ENCODE assay signal across 25 cellular contexts in the genomic region with DNA sequence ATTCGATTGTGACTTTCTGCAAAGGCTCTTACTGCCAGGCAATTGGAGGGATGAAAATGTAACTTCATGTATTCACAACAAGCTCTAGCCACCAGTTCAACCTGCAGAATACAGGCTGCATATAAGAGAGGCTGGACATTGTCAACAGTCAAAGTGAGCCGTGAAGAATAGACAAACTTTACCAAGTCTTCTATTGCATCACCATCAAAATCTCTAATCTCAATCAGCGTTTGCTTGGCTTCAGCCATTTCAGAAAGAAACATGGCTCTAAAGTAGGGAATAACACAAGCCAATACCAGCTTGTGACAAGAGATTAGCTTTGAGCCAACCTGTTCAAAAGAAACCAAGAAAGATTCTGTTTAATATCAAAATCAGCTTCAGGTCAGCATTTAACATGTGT. TPM values are rescaled to one million over a fixed set of nuclear protein-coding genes. Genes with fewer than 3 reads are reported as not detected.
DNase-seq lines count a peak whose midpoint lies in the region; ATAC-seq, FAIRE-seq and TF ChIP-seq lines count a peak whose summit lies in the region.
"Had no signal": no experiment of that assay in that cellular context is flagged by ENCODE, and none has a peak within 500 bp of the region (broad histone marks: within the 10 kb centered on the region; RNA-seq: fewer than 3 reads in every experiment).

No MANE protein-coding gene starts in this region.

- FAIRE-seq in GM12891 (lab: Jason Lieb, UNC) (peak; percentile 16), H1 (lab: Jason Lieb, UNC) (no peak)
- FAIRE-seq: A549, GM12878, GM18507 had no signal

- no peak overlapping the region for H4K91ac ChIP-seq in H1 (replicated peaks; ENCODE audit: insufficient read length, low read length)

- POLR2A ChIA-PET in WTC11 (lab: Charles Lee) (no interaction called here), H1 (lab: Charles Lee; ENCODE audit: partially characterized antibody) (interaction anchor here (1.0 to 1.6 kb wide), 2 partner anchors 11 to 35 kb away, joined by 3 read pairs; no protein-coding TSS in a partner anchor)

- H3K23me2 ChIP-seq in H1 (ENCODE audit: low read depth, low read length) = no peaks in the 10 kb centered on the region

- H4K5ac ChIP-seq in H1 (ENCODE audit: insufficient read length, low read depth, low read length) = no peak overlapping the region

- H3K27me3 Mint-ChIP-seq in WTC11 (ENCODE audit: low read depth) = no peaks in the 10 kb centered on the region
- H3K27me3 Mint-ChIP-seq in glutamatergic neuron (ENCODE audit: unreplicated experiment) = peaks cover 2% of the 10 kb centered on the region
- H3K27me3 Mint-ChIP-seq in activated T-cell treated with anti-CD3 and anti-CD28 coated beads, Interleukin-2, amount 50 U/mL, for 24 hours = no peaks in the 10 kb centered on the region
- H3K27me3 Mint-ChIP-seq: CD4-positive, alpha-beta T cell; CD8-positive, alpha-beta memory T cell had no signal

- TF ChIP-seq EP300 in H1 (IDR thresholded peaks at IDR 0.05; ENCODE audit: borderline replicate concordance in 1 of 2, low read depth in 2 of 2, low read length in 2 of 2) = no peak

- no peak overlapping the region for H3K23ac ChIP-seq in H1 (ENCODE audit: insufficient read length)

- no peaks in the 10 kb centered on the region for H4K20me1 ChIP-seq in H1 (replicated peaks in 1 of 2; ENCODE audit: control insufficient read depth in 1 of 2, insufficient read depth in 2 of 2, low read length in 2 of 2)

- no peak overlapping the region for H2AFZ ChIP-seq in H1 (ENCODE audit: low read length)

- no peak overlapping the region for H4K8ac ChIP-seq in H1 (ENCODE audit: extremely low read depth, insufficient read depth, low read length)

- no peak overlapping the region for H3K27ac ChIP-seq in H1 (ENCODE audit: low read depth, low read length)
- H3K27ac ChIP-seq: A549; BLaER1 treated with 17β-estradiol and CSF1 and Interleukin-3, amounts not matched to agents 10 nM and 100 nM had no signal

- no peak overlapping the region for H3K14ac ChIP-seq in H1 (ENCODE audit: insufficient read length)

- TF ChIP-seq CTCF in WTC11 (IDR thresholded peaks at IDR 0.05) (no peak), H1 (IDR thresholded peaks at IDR 0.05; ENCODE audit: control extremely low read depth in 1 of 3, insufficient read depth in 1 of 3, low read depth in 1 of 3, low read length in 3 of 3) (no peak), glutamatergic neuron (IDR thresholded peaks at IDR 0.05; ENCODE audit: partially characterized antibody, unreplicated experiment) (no peak)

- no peak overlapping the region for H2BK15ac ChIP-seq in H1 (ENCODE audit: low read length)

- no peaks in the 10 kb centered on the region for H3K27me3 ChIP-seq in H1 (replicated peaks in 1 of 4; ENCODE audit: control insufficient read depth in 3 of 4, extremely low read depth in 1 of 4, insufficient read depth in 3 of 4, low read length in 3 of 4)
- H3K27me3 ChIP-seq: BE2C; BLaER1 treated with 17β-estradiol and CSF1 and Interleukin-3, amounts not matched to agents 10 nM and 100 nM had no signal

- no peaks in the 10 kb centered on the region for H3K4me1 Mint-ChIP-seq in WTC11
- H3K4me1 Mint-ChIP-seq in glutamatergic neuron (ENCODE audit: low read depth, unreplicated experiment) = no peaks in the 10 kb centered on the region
- no peaks in the 10 kb centered on the region for H3K4me1 Mint-ChIP-seq in activated T-cell treated with anti-CD3 and anti-CD28 coated beads, Interleukin-2, amount 50 U/mL, for 24 hours (ENCODE audit: low read depth)
- H3K4me1 Mint-ChIP-seq: CD14-positive monocyte had no signal

- no peaks in the 10 kb centered on the region for H3K79me2 ChIP-seq in H1 (ENCODE audit: control insufficient read depth in 1 of 2, insufficient read depth in 2 of 2, low read length in 2 of 2)

- 92% methylated on average over 3 of the region's 3 CpGs; no CpG with 5 or more reads in 1 of the 2 experiments for WGBS in H1 (ENCODE audit: extremely low coverage in 1 of 2, insufficient coverage in 1 of 2, insufficient read length in 1 of 2, insufficient replicate concordance in 2 of 2, low coverage in 1 of 2, low lambda C conversion rate in 2 of 2, missing lambda C conversion rate in 1 of 2), 2 experiments

- no peak overlapping the region for H2BK120ac ChIP-seq in H1 (replicated peaks; ENCODE audit: low read depth, low read length)

- ATAC-seq in WTC11 = no peak
- ATAC-seq: A549, GM12878 had no signal

- no peaks in the 10 kb centered on the region for H3K4me1 ChIP-seq in H1 (replicated peaks in 1 of 4; ENCODE audit: control insufficient read depth in 3 of 4, insufficient read depth in 4 of 4, low read length in 3 of 4)
- H3K4me1 ChIP-seq: A549; BLaER1 treated with 17β-estradiol and CSF1 and Interleukin-3, amounts not matched to agents 10 nM and 100 nM had no signal

- H3K36me3 ChIP-seq in H1 (ENCODE audit: control insufficient read depth in 2 of 4, insufficient read depth in 4 of 4, low read length in 3 of 4) = no peaks in the 10 kb centered on the region
- H3K36me3 ChIP-seq: BE2C had no signal

- H3K18ac ChIP-seq in H1 (ENCODE audit: extremely low read depth, low read length) = no peak overlapping the region

- no peak overlapping the region for H2BK12ac ChIP-seq in H1 (ENCODE audit: low read depth, low read length)

- DNase-seq in GM12891 (ENCODE audit: insufficient read length, low spot score) (no peak), WTC11 (ENCODE audit: low spot score) (no peak), H1 (ENCODE audit: low read depth in 1 of 2, low spot score in 2 of 2) (no peak), retina (peak; percentile 4), glutamatergic neuron (no peak), NCI-H1436 (lab: John Stamatoyannopoulos, UW) (no peak)
- DNase-seq in activated T-cell treated with anti-CD3 and anti-CD28 coated beads, Interleukin-2, amount 50 U/mL, for 24 hours = no peak
- DNase-seq: 8988T; ACHN; AML-193; BE2C; CD4-positive, alpha-beta T cell; CD8-positive, alpha-beta memory T cell; DMS 273 treated with DMSO at 0.1 percent for 48 hours; DMS79; EL; GDM1; GOT3; H7; HCEC 1CT had no signal

- no peak overlapping the region for H2BK5ac ChIP-seq in H1 (ENCODE audit: low read depth, low read length)

- H3K4me3 Mint-ChIP-seq in WTC11 (no peak overlapping the region), glutamatergic neuron (ENCODE audit: unreplicated experiment) (no peak overlapping the region)
- no peak overlapping the region for H3K4me3 Mint-ChIP-seq in activated T-cell treated with anti-CD3 and anti-CD28 coated beads, Interleukin-2, amount 50 U/mL, for 24 hours
- H3K4me3 Mint-ChIP-seq: CD14-positive monocyte; CD4-positive, alpha-beta T cell; CD8-positive, alpha-beta memory T cell had no signal

- H3K9me3 ChIP-seq in H1 (ENCODE audit: insufficient read depth in 2 of 2, low read depth in 1 of 2, low read length in 1 of 2) = no peaks in the 10 kb centered on the region
- H3K9me3 ChIP-seq: A549, BE2C had no signal

- H3K56ac ChIP-seq in H1 (replicated peaks; ENCODE audit: insufficient read length, low read depth, low read length) = no peak overlapping the region

- no peak overlapping the region for H2AK5ac ChIP-seq in H1 (ENCODE audit: low read depth, low read length)

- no peak for TF ChIP-seq RAD21 in H1 (IDR thresholded peaks at IDR 0.05 in 1 of 2, conservative IDR thresholded peaks at IDR 0.05 in 1 of 2; ENCODE audit: low read depth in 2 of 2, low read length in 2 of 2)

- H3K36me3 Mint-ChIP-seq in WTC11 = peaks cover 3% of the 10 kb centered on the region; the same call in 1 of the 2 replicates
- no peaks in the 10 kb centered on the region for H3K36me3 Mint-ChIP-seq in glutamatergic neuron (ENCODE audit: unreplicated experiment)
- H3K36me3 Mint-ChIP-seq in activated T-cell treated with anti-CD3 and anti-CD28 coated beads, Interleukin-2, amount 50 U/mL, for 24 hours (ENCODE audit: low read depth) = peaks cover 12% of the 10 kb centered on the region

- no peak overlapping the region for H3K4ac ChIP-seq in H1 (replicated peaks; ENCODE audit: insufficient read length, low read depth, low read length)

- no peak overlapping the region for H3K4me2 ChIP-seq in H1 (ENCODE audit: insufficient read depth in 1 of 2, low read depth in 2 of 2, low read length in 2 of 2)
- H3K4me2 ChIP-seq: A549; BLaER1 treated with 17β-estradiol and CSF1 and Interleukin-3, amounts not matched to agents 10 nM and 100 nM had no signal

- H3K27ac Mint-ChIP-seq in WTC11 (peak overlapping the region; percentile 63; the same call in 1 of the 2 replicates), glutamatergic neuron (ENCODE audit: unreplicated experiment) (no peak overlapping the region)
- H3K27ac Mint-ChIP-seq in activated T-cell treated with anti-CD3 and anti-CD28 coated beads, Interleukin-2, amount 50 U/mL, for 24 hours = no peak overlapping the region
- H3K27ac Mint-ChIP-seq: CD4-positive, alpha-beta T cell; CD8-positive, alpha-beta memory T cell had no signal

- no peak overlapping the region for H2BK20ac ChIP-seq in H1 (ENCODE audit: low read length)

- no peak overlapping the region for H3K4me3 ChIP-seq in H1 (ENCODE audit: extremely low read depth in 1 of 4, insufficient read depth in 2 of 4, low read depth in 3 of 4, low read length in 4 of 4)
- H3K4me3 ChIP-seq: A549; BLaER1 treated with 17β-estradiol and CSF1 and Interleukin-3, amounts not matched to agents 10 nM and 100 nM; GM12878 had no signal

- no peak overlapping the region for H3K9ac ChIP-seq in H1 (replicated peaks in 1 of 4; ENCODE audit: extremely low read depth in 1 of 4, low read depth in 3 of 4, low read length in 3 of 4)
- H3K9ac ChIP-seq: BLaER1 treated with 17β-estradiol and CSF1 and Interleukin-3, amounts not matched to agents 10 nM and 100 nM had no signal

- H3K9me3 Mint-ChIP-seq in WTC11 (peaks cover 4% of the 10 kb centered on the region; the same call in 1 of the 2 replicates), glutamatergic neuron (ENCODE audit: unreplicated experiment) (no peaks in the 10 kb centered on the region)
- no peaks in the 10 kb centered on the region for H3K9me3 Mint-ChIP-seq in activated T-cell treated with anti-CD3 and anti-CD28 coated beads, Interleukin-2, amount 50 U/mL, for 24 hours
- H3K9me3 Mint-ChIP-seq: CD4-positive, alpha-beta T cell; CD8-positive, alpha-beta memory T cell had no signal

- no peaks in the 10 kb centered on the region for H3K79me1 ChIP-seq in H1 (ENCODE audit: low read depth, low read length)

- TF ChIP-seq POLR2A in GM12891 (IDR thresholded peaks at IDR 0.05; ENCODE audit: low read depth, low read length) (no peak), H1 (IDR thresholded peaks at IDR 0.05; ENCODE audit: control extremely low read depth in 1 of 2, low read depth in 2 of 2, low read length in 2 of 2) (no peak)

- CTCF ChIA-PET in WTC11 (lab: Charles Lee) (interaction anchor here (1.3 to 1.6 kb wide), 2 partner anchors 28 to 35 kb away, joined by 4 read pairs; no protein-coding TSS in a partner anchor), H1 (lab: Charles Lee; ENCODE audit: partially characterized antibody) (interaction anchor here (0.9 to 1.4 kb wide), 3 partner anchors 33 to 235 kb away, joined by 3 to 4 read pairs (median 3); no protein-coding TSS in a partner anchor)

RNA-seq across cellular contexts. Expression of a gene that starts 34.9 kb away (rescaled TPM):
- 3.9 TPM for polyA plus RNA-seq in GM12891 (2012; ENCODE audit: low read depth, missing spikeins)
- 6.5 to 7.3 TPM (median 6.8 TPM) in 3 replicates for total RNA-seq in WTC11 (2021)
- total RNA-seq in H1 (2021; fragmentation: NEBNext Ultra II Directional; extraction: Animal tissue kit (Norgen Biotek cat#: 25700)) = 6.9 and 8.1 TPM in 2 replicates
- 0.58 and 0.94 TPM in 2 replicates for polyA plus RNA-seq in H1 (2011; rRNA removed)
- polyA plus RNA-seq in H1 (2011; cell fraction: cytosol; rRNA removed) = 2.2 TPM
- polyA plus RNA-seq in H1 (2011; cell fraction: nucleus; rRNA removed) = 1.2 TPM
- polyA plus RNA-seq in H1 (2012, experiment 1 of 2) = 3.1 to 8.1 TPM (median 5.4 TPM) in 4 replicates
- polyA plus RNA-seq in H1 (2012, experiment 2 of 2) = 0.12 TPM
- polyA plus RNA-seq in H1 (2013, experiment 1 of 2) = 3.6 TPM
- 3.6 TPM for polyA plus RNA-seq in H1 (2013, experiment 2 of 2)
- 8.8 and 9.5 TPM in 2 replicates for polyA minus RNA-seq in H1 (2011; rRNA and poly(A)+ RNA removed)
- polyA minus RNA-seq in H1 (2011; cell fraction: cytosol; rRNA and poly(A)+ RNA removed) = 6.8 TPM
- polyA minus RNA-seq in H1 (2011; cell fraction: nucleus; rRNA and poly(A)+ RNA removed) = 17.7 TPM
- 16.6 TPM for total RNA-seq in glutamatergic neuron (ENCODE audit: unreplicated experiment)
